In the genomic region with DNA sequence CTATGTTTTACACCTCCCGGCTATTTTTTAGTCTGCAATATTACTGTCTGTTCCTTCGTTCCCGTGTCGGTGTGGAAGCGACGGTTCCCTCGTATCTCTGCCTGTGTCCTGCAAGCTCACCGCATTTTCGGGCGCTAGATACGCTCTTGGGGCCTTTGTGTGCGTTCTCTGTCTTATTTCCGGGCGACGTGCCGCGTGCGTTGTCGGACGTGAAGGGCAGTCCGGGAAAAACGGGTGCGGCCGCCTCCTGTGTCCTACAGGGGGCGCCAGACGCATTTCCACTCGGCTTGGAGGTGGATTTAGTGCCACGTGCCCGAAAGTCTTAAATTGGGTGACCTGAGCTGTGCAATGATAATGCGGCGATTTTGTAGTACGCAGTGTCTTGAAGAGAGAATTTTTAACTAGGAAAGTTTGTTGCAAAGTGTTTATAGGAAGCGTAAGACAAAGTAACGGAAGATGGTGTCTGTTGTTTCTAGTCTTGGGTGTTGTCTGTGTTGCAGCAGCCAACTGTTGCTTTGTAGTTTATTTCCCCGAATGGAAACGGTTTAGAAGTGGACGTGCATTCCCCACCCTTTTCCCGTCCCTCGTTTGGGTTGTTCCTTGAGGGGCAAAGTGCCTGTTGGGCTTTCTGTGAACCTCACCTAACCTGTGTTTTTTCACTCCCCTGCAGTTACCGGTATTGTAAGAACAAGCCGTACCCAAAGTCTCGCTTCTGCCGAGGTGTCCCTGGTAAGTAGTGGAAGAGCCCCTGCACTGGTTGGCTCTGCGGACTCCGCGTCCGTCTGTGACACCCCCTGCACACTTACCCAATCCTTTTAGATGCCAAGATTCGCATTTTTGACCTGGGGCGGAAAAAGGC, we compare ENCODE assay signal across 8 cellular contexts. TPM values are rescaled to one million over a fixed set of nuclear protein-coding genes. Genes with fewer than 3 reads are reported as not detected.
DNase-seq lines count a peak whose midpoint lies in the region; ATAC-seq and TF ChIP-seq lines count a peak whose summit lies in the region.

No MANE protein-coding gene starts in this region.

- ATAC-seq in GM21381 (IDR thresholded peaks at IDR 0.05; ENCODE audit: unreplicated experiment) (peak; percentile 28), heart left ventricle (peak; percentile 33 to 71 (median 60))

- H3K27ac ChIP-seq in adipose tissue (ENCODE audit: low read depth, low read length) (peak overlapping the region; percentile 91), heart left ventricle (peak overlapping the region; percentile 98 to 100 (median 98))

- peak; percentile 81 for TF ChIP-seq CTCF in AG09309 (IDR thresholded peaks at IDR 0.05; ENCODE audit: control insufficient read depth, insufficient read depth, low read depth, low read length, missing control alignments)
- peak; percentile 65 to 87 (median 78) for TF ChIP-seq CTCF in heart left ventricle (IDR thresholded peaks at IDR 0.05)
- peak; percentile 87 for TF ChIP-seq CTCF in type B pancreatic cell (conservative IDR thresholded peaks at IDR 0.05)

- peak overlapping the region; percentile 99 for H3K4me3 Mint-ChIP-seq in type B pancreatic cell

- H3K4me3 ChIP-seq in AG09309 (ENCODE audit: control insufficient read depth, low read depth, low read length) (peak overlapping the region; percentile 69), heart left ventricle (peak overlapping the region; percentile 67 to 99 (median 86))

- intact Hi-C loops in heart left ventricle (cut with DNase I) = loop anchor here in 2 of 10 donors (5.0 kb wide), 4 partner anchors 78 to 138 kb away; a partner anchor contains a TSS

- H3K9me3 ChIP-seq in heart left ventricle = no peaks in the 10 kb centered on the region

- H3K9me3 Mint-ChIP-seq in type B pancreatic cell = no peaks in the 10 kb centered on the region

- TF ChIP-seq POLR2A in heart left ventricle (IDR thresholded peaks at IDR 0.05) = no peak

- peaks cover 0 to 16% (median 10%) of the 10 kb centered on the region in 12 donors for H3K4me1 ChIP-seq in heart left ventricle

- peak overlapping the region; percentile 100 for H3K27ac Mint-ChIP-seq in type B pancreatic cell

- DNase-seq in AG09309 (ENCODE audit: low read depth) (peak; percentile 33), NCI-H1092 (lab: John Stamatoyannopoulos, UW) (peak; percentile 77), SW480 (ENCODE audit: low spot score) (peak; percentile 79), heart left ventricle (peak; percentile 84 to 92 (median 87)), pons (ENCODE audit: low spot score) (peak; percentile 78), type B pancreatic cell (ENCODE audit: extremely low spot score, unreplicated experiment) (peak; percentile 86)

- H3K4me1 Mint-ChIP-seq in type B pancreatic cell (ENCODE audit: unreplicated experiment) = peaks cover 15% of the 10 kb centered on the region

- H3K27me3 Mint-ChIP-seq in type B pancreatic cell = peaks cover 5% of the 10 kb centered on the region

- WGBS in adipose tissue, 3 donors = 1 to 36% (median 1%) methylated on average over 49 of the region's 49 CpGs
- 1 to 40% (median 18%) methylated on average over 49 of the region's 49 CpGs for WGBS in heart left ventricle, 4 donors

- H3K27me3 ChIP-seq in heart left ventricle = no peaks in the 10 kb centered on the region

- peaks cover 0 to 31% (median 24%) of the 10 kb centered on the region in 9 donors for H3K36me3 ChIP-seq in heart left ventricle

- peaks cover 20% of the 10 kb centered on the region for H3K36me3 Mint-ChIP-seq in type B pancreatic cell

RNA-seq across cellular contexts. Expression of a gene that starts 0.7 kb away (rescaled TPM):
- polyA plus RNA-seq in adipose tissue (1,000 to 10,000 TPM; 6,483 to 8,176 (median 7,781) TPM), heart left ventricle (1,000 to 10,000 TPM; 2,362 to 5,995 TPM)
- total RNA-seq in heart left ventricle (1,000 to 10,000 TPM; 1,381 to 3,072 (median 2,052) TPM), type B pancreatic cell (ENCODE audit: low replicate concordance) (2,880 and 3,042 TPM in 2 replicates)

RNA-seq across cellular contexts. Expression of a gene that starts 10.2 kb away (rescaled TPM):
- polyA plus RNA-seq in adipose tissue (10 to 100 TPM in 2 of 3 donors, 1 to 10 TPM in 1; 7.5 to 26.6 (median 18.6) TPM), heart left ventricle (10 to 100 TPM; 27.7 to 57.1 TPM)
- total RNA-seq in heart left ventricle (100 to 1,000 TPM in 2 of 9 donors, 10 to 100 TPM in 7; 26.7 to 117 (median 43.8) TPM), type B pancreatic cell (ENCODE audit: low replicate concordance) (13.3 and 14.4 TPM in 2 replicates)

RNA-seq across cellular contexts. Expression of a gene that starts 12.4 kb away (rescaled TPM):
- 10 to 100 TPM; 22.4 to 45.8 (median 35.2) TPM for polyA plus RNA-seq in adipose tissue
- 10 to 100 TPM; 29.1 to 38.6 (median 34.5) TPM for total RNA-seq in heart left ventricle
- 10 to 100 TPM; 27.2 to 51.1 TPM for polyA plus RNA-seq in heart left ventricle
- 30.5 and 46.1 TPM in 2 replicates for total RNA-seq in type B pancreatic cell (ENCODE audit: low replicate concordance)

RNA-seq across cellular contexts. Expression of a gene that starts 19.8 kb away (rescaled TPM):
- polyA plus RNA-seq in adipose tissue (100 to 1,000 TPM in 1 of 3 donors, 10 to 100 TPM in 2; 66.4 to 115 (median 90.5) TPM), heart left ventricle (100 to 1,000 TPM in 1 of 2 donors, 10 to 100 TPM in 1; 71.9 to 152 TPM)
- total RNA-seq in heart left ventricle (10 to 100 TPM; 37.6 to 76.8 (median 52.8) TPM), type B pancreatic cell (ENCODE audit: low replicate concordance) (56.7 and 62.7 TPM in 2 replicates)

RNA-seq across cellular contexts. Expression of a gene that starts 24.5 kb away (rescaled TPM):
- 100 to 1,000 TPM; 118 to 552 (median 446) TPM for polyA plus RNA-seq in adipose tissue
- 100 to 1,000 TPM; 155 to 465 (median 234) TPM for total RNA-seq in heart left ventricle
- polyA plus RNA-seq in heart left ventricle = 100 to 1,000 TPM; 226 to 274 TPM
- total RNA-seq in type B pancreatic cell (ENCODE audit: low replicate concordance) = 806 and 851 TPM in 2 replicates

Comparison
In these comparisons a context has a peak if more than half of its experiments do, and no peak if none do; other contexts are left out.
1. Peak in every context shown above with its lines: DNase-seq, ATAC-seq, H3K4me3 ChIP-seq and H3K27ac ChIP-seq.
2. DNase-seq: peak in every context shown above with its lines; median percentile 87 in heart left ventricle; 86 in type B pancreatic cell; 79 in SW480; 78 in pons; 77 in NCI-H1092; 33 in AG09309.